Comparison of ENCODE assay signal across 15 cellular contexts in genomic region chr18:77622009-77622692, GRCh38.
DNase-seq lines count a peak whose midpoint lies in the region; ATAC-seq and TF ChIP-seq lines count a peak whose summit lies in the region.
"Had no signal": no experiment of that assay in that cellular context is flagged by ENCODE, and none has a peak within 500 bp of the region (broad histone marks: within the 10 kb centered on the region; RNA-seq: fewer than 3 reads in every experiment).

No MANE protein-coding gene starts in this region.

- no peak for TF ChIP-seq CTCF in type B pancreatic cell (conservative IDR thresholded peaks at IDR 0.05)

- H3K9me3 Mint-ChIP-seq in activated T-cell treated with anti-CD3 and anti-CD28 coated beads, Interleukin-2, amount 50 U/mL, for 4 hours, result no peaks in the 10 kb centered on the region
- no peaks in the 10 kb centered on the region for H3K9me3 Mint-ChIP-seq in stimulated activated effector memory CD8-positive, alpha-beta T cell treated with anti-CD3 and anti-CD28 coated beads, Interleukin-12 subunit alpha, Interleukin-12 subunit beta, amount 100 ng/mL, for 72 hours
- H3K9me3 Mint-ChIP-seq in type B pancreatic cell, result peaks cover 4% of the 10 kb centered on the region

- peak overlapping the region; percentile 38 for H3K27ac Mint-ChIP-seq in stimulated activated effector memory CD8-positive, alpha-beta T cell treated with anti-CD3 and anti-CD28 coated beads, Interleukin-12 subunit alpha, Interleukin-12 subunit beta, amount 100 ng/mL, for 72 hours
- no peak overlapping the region for H3K27ac Mint-ChIP-seq in type B pancreatic cell

- H3K27ac ChIP-seq in effector memory CD4-positive, alpha-beta T cell (ENCODE audit: insufficient read depth, low read length, poor library complexity, severe bottlenecking), result no peak overlapping the region
- H3K27ac ChIP-seq: PC-9, thyroid gland had no signal

- H3K4me3 Mint-ChIP-seq in activated T-cell treated with anti-CD3 and anti-CD28 coated beads, Interleukin-2, amount 50 U/mL, for 4 hours, result no peak overlapping the region
- H3K4me3 Mint-ChIP-seq in stimulated activated effector memory CD8-positive, alpha-beta T cell treated with anti-CD3 and anti-CD28 coated beads, Interleukin-12 subunit alpha, Interleukin-12 subunit beta, amount 100 ng/mL, for 72 hours, result peak overlapping the region; percentile 55
- H3K4me3 Mint-ChIP-seq in type B pancreatic cell, result no peak overlapping the region

- H3K9me3 ChIP-seq in effector memory CD4-positive, alpha-beta T cell (ENCODE audit: control insufficient read depth, low read length), result no peaks in the 10 kb centered on the region
- H3K9me3 ChIP-seq: thyroid gland had no signal

- no peak for DNase-seq in activated T-cell treated with anti-CD3 and anti-CD28 coated beads, Interleukin-2, amount 50 U/mL, for 4 hours
- DNase-seq in activated T-cell treated with anti-CD3 and anti-CD28 coated beads for 4 hours, result no peak
- DNase-seq in NAMALWA (ENCODE audit: low spot score), result peak; percentile 21
- DNase-seq in effector memory CD4-positive, alpha-beta T cell, result peak in 2 of 3 donors; percentile 25 to 32
- DNase-seq in stimulated activated effector memory CD8-positive, alpha-beta T cell treated with anti-CD3 and anti-CD28 coated beads, Interleukin-12 subunit alpha, Interleukin-12 subunit beta, amount 100 ng/mL, for 72 hours (ENCODE audit: low spot score in 2 of 2), result no peak
- no peak for DNase-seq in type B pancreatic cell (ENCODE audit: extremely low spot score, unreplicated experiment)
- DNase-seq: foreskin melanocyte, mesenchymal stem cell, NCI-H1092, NCI-H446, occipital lobe, PC-9, thyroid gland had no signal

- no peaks in the 10 kb centered on the region for H3K27me3 ChIP-seq in effector memory CD4-positive, alpha-beta T cell (replicated peaks; ENCODE audit: control insufficient read depth, insufficient read depth, low read length, poor library complexity, severe bottlenecking)
- H3K27me3 ChIP-seq: thyroid gland had no signal

- peak; percentile 37 to 54 for ATAC-seq in activated T-cell treated with anti-CD3 and anti-CD28 coated beads, Interleukin-2, amount 50 U/mL, for 4 hours
- ATAC-seq in stimulated activated effector memory CD8-positive, alpha-beta T cell treated with anti-CD3 and anti-CD28 coated beads, Interleukin-12 subunit alpha, Interleukin-12 subunit beta, amount 100 ng/mL, for 72 hours, result peak; percentile 85
- ATAC-seq in HG03196 (IDR thresholded peaks at IDR 0.05; ENCODE audit: unreplicated experiment), result no peak
- ATAC-seq in GM21717 (IDR thresholded peaks at IDR 0.05; ENCODE audit: unreplicated experiment), result no peak

- H3K36me3 Mint-ChIP-seq in activated T-cell treated with anti-CD3 and anti-CD28 coated beads, Interleukin-2, amount 50 U/mL, for 4 hours (ENCODE audit: insufficient read depth), result no peaks in the 10 kb centered on the region
- H3K36me3 Mint-ChIP-seq in stimulated activated effector memory CD8-positive, alpha-beta T cell treated with anti-CD3 and anti-CD28 coated beads, Interleukin-12 subunit alpha, Interleukin-12 subunit beta, amount 100 ng/mL, for 72 hours, result no peaks in the 10 kb centered on the region
- no peaks in the 10 kb centered on the region for H3K36me3 Mint-ChIP-seq in type B pancreatic cell

- H3K27me3 Mint-ChIP-seq in activated T-cell treated with anti-CD3 and anti-CD28 coated beads, Interleukin-2, amount 50 U/mL, for 4 hours (ENCODE audit: low read depth), result peaks cover 6% of the 10 kb centered on the region
- H3K27me3 Mint-ChIP-seq in type B pancreatic cell, result no peaks in the 10 kb centered on the region

- peaks cover 9% of the 10 kb centered on the region for H3K4me1 Mint-ChIP-seq in activated T-cell treated with anti-CD3 and anti-CD28 coated beads, Interleukin-2, amount 50 U/mL, for 4 hours (ENCODE audit: low read depth)
- H3K4me1 Mint-ChIP-seq in stimulated activated effector memory CD8-positive, alpha-beta T cell treated with anti-CD3 and anti-CD28 coated beads, Interleukin-12 subunit alpha, Interleukin-12 subunit beta, amount 100 ng/mL, for 72 hours, result peaks cover 13% of the 10 kb centered on the region
- no peaks in the 10 kb centered on the region for H3K4me1 Mint-ChIP-seq in type B pancreatic cell (ENCODE audit: unreplicated experiment)

- H3K36me3 ChIP-seq in effector memory CD4-positive, alpha-beta T cell (ENCODE audit: control insufficient read depth, insufficient read depth, low read length), result no peaks in the 10 kb centered on the region
- H3K36me3 ChIP-seq: thyroid gland had no signal

- H3K4me1 ChIP-seq in effector memory CD4-positive, alpha-beta T cell (ENCODE audit: control insufficient read depth, insufficient read depth, low read length, poor library complexity, severe bottlenecking), result no peaks in the 10 kb centered on the region
- H3K4me1 ChIP-seq: thyroid gland had no signal

- peak overlapping the region; percentile 21 for H3K4me3 ChIP-seq in effector memory CD4-positive, alpha-beta T cell (ENCODE audit: insufficient read depth, low read depth, low read length, poor library complexity, severe bottlenecking)
- H3K4me3 ChIP-seq: PC-9, thyroid gland had no signal

Comparison
In these comparisons a context has a peak if more than half of its experiments do, and no peak if none do; other contexts are left out.
1. ATAC-seq: peak in activated T-cell treated with anti-CD3 and anti-CD28 coated beads, Interleukin-2, amount 50 U/mL, for 4 hours (2 of 2) and stimulated activated effector memory CD8-positive, alpha-beta T cell treated with anti-CD3 and anti-CD28 coated beads, Interleukin-12 subunit alpha, Interleukin-12 subunit beta, amount 100 ng/mL, for 72 hours (single experiment); none in HG03196 (single experiment) and GM21717 (single experiment).
2. DNase-seq: peak in NAMALWA (single experiment) and effector memory CD4-positive, alpha-beta T cell (2 of 3); none in activated T-cell treated with anti-CD3 and anti-CD28 coated beads, Interleukin-2, amount 50 U/mL, for 4 hours (single experiment), activated T-cell treated with anti-CD3 and anti-CD28 coated beads for 4 hours (single experiment), stimulated activated effector memory CD8-positive, alpha-beta T cell treated with anti-CD3 and anti-CD28 coated beads, Interleukin-12 subunit alpha, Interleukin-12 subunit beta, amount 100 ng/mL, for 72 hours (0 of 2) and type B pancreatic cell (single experiment).